ENCODE assay signal across 9 cellular contexts in genomic region chr16:87203060-87203656, GRCh38.
A peak's percentile ranks its signal among the peaks of the same experiment; 100 is the strongest.
DNase-seq lines count a peak whose midpoint lies in the region; ATAC-seq and TF ChIP-seq lines count a peak whose summit lies in the region.
"Had no signal": no experiment of that assay in that cellular context is flagged by ENCODE, and none has a peak within 500 bp of the region (broad histone marks: within the 10 kb centered on the region; RNA-seq: fewer than 3 reads in every experiment).

No MANE protein-coding gene starts in this region.

- peaks cover 3% of the 10 kb centered on the region for H3K4me1 Mint-ChIP-seq in activated T-helper 2 cell treated with anti-CD3 and anti-CD28 coated beads, Interferon-gamma antibody, Interleukin-2, Interleukin-4, amounts not matched to agents 10 μg/mL and 5 μg/mL and 100 μg/mL, durations not matched to agents 14 hours and 24 hours and 36 hours (ENCODE audit: low read depth)
- H3K4me1 Mint-ChIP-seq: naive B cell had no signal

- no peak overlapping the region for H3K27ac Mint-ChIP-seq in activated T-helper 2 cell treated with anti-CD3 and anti-CD28 coated beads, Interferon-gamma antibody, Interleukin-2, Interleukin-4, amounts not matched to agents 10 μg/mL and 5 μg/mL and 100 μg/mL, durations not matched to agents 14 hours and 24 hours and 36 hours
- H3K27ac Mint-ChIP-seq: naive B cell had no signal

- no peaks in the 10 kb centered on the region for H3K36me3 ChIP-seq in NT2/D1 (ENCODE audit: insufficient read depth, insufficient read length, low read length)

- H3K9me3 ChIP-seq in NT2/D1 (ENCODE audit: insufficient read depth, low read length): no peaks in the 10 kb centered on the region

- H3K27me3 Mint-ChIP-seq in activated T-helper 2 cell treated with anti-CD3 and anti-CD28 coated beads, Interferon-gamma antibody, Interleukin-2, Interleukin-4, amounts not matched to agents 10 μg/mL and 5 μg/mL and 100 μg/mL, durations not matched to agents 14 hours and 24 hours and 36 hours (ENCODE audit: low read depth): peaks cover 6% of the 10 kb centered on the region

- no peak overlapping the region for H3K4me3 Mint-ChIP-seq in activated T-helper 2 cell treated with anti-CD3 and anti-CD28 coated beads, Interferon-gamma antibody, Interleukin-2, Interleukin-4, amounts not matched to agents 10 μg/mL and 5 μg/mL and 100 μg/mL, durations not matched to agents 14 hours and 24 hours and 36 hours (ENCODE audit: low read depth)

- DNase-seq in AML-193 (lab: John Stamatoyannopoulos, UW): peak; percentile 17 to 63
- peak; percentile 80 for DNase-seq in GM20000 (ENCODE audit: low spot score)
- peak; percentile 82 for DNase-seq in NT2/D1 (ENCODE audit: low read depth, low spot score)
- DNase-seq in activated T-helper 2 cell treated with anti-CD3 and anti-CD28 coated beads, Interferon-gamma antibody, Interleukin-2, Interleukin-4, amounts not matched to agents 10 μg/mL and 5 μg/mL and 100 μg/mL, durations not matched to agents 14 hours and 24 hours and 36 hours (ENCODE audit: low spot score): peak; percentile 47
- peak in 39 of 42 donors; percentile 22 to 78 (median 48) for DNase-seq in head of caudate nucleus
- peak; percentile 17 for DNase-seq in retinal pigment epithelial cell (ENCODE audit: low read depth)
- DNase-seq: naive B cell had no signal

- TF ChIP-seq CTCF in GM20000 (IDR thresholded peaks at IDR 0.05; ENCODE audit: extremely low read depth, missing control alignments): peak; percentile 47
- peak; percentile 100 for TF ChIP-seq CTCF in retinal pigment epithelial cell (conservative IDR thresholded peaks at IDR 0.05; ENCODE audit: low read depth, low read length)

- no peaks in the 10 kb centered on the region for H3K9me3 Mint-ChIP-seq in activated T-helper 2 cell treated with anti-CD3 and anti-CD28 coated beads, Interferon-gamma antibody, Interleukin-2, Interleukin-4, amounts not matched to agents 10 μg/mL and 5 μg/mL and 100 μg/mL, durations not matched to agents 14 hours and 24 hours and 36 hours

- no peaks in the 10 kb centered on the region for H3K36me3 Mint-ChIP-seq in activated T-helper 2 cell treated with anti-CD3 and anti-CD28 coated beads, Interferon-gamma antibody, Interleukin-2, Interleukin-4, amounts not matched to agents 10 μg/mL and 5 μg/mL and 100 μg/mL, durations not matched to agents 14 hours and 24 hours and 36 hours (ENCODE audit: low read depth)
- H3K36me3 Mint-ChIP-seq: naive B cell had no signal

- H3K4me1 ChIP-seq in NT2/D1 (ENCODE audit: insufficient read depth, insufficient read length): peaks cover 8% of the 10 kb centered on the region

- no peaks in the 10 kb centered on the region for H3K27me3 ChIP-seq in NT2/D1 (ENCODE audit: insufficient read depth, insufficient read length)

- intact Hi-C loops in activated T-helper 2 cell treated with anti-CD3 and anti-CD28 coated beads, Interferon-gamma antibody, Interleukin-2, Interleukin-4, amounts not matched to agents 10 μg/mL and 5 μg/mL and 100 μg/mL, durations not matched to agents 14 hours and 24 hours and 36 hours (cut with micrococcal nuclease): loop anchor here (1.0 kb wide), 1 partner anchor 75 kb away; no protein-coding TSS in a partner anchor
- intact Hi-C loops in head of caudate nucleus (cut with DNase I): no loop called here

- no peak overlapping the region for H3K9ac ChIP-seq in NT2/D1 (ENCODE audit: insufficient read length, low read depth)

- H3K4me3 ChIP-seq in NT2/D1 (ENCODE audit: insufficient read length, low read depth): no peak overlapping the region
- no peak overlapping the region for H3K4me3 ChIP-seq in retinal pigment epithelial cell (ENCODE audit: low read length)

- ATAC-seq in GM18517 (IDR thresholded peaks at IDR 0.05; ENCODE audit: unreplicated experiment) (no peak), HG02852 (IDR thresholded peaks at IDR 0.05; ENCODE audit: unreplicated experiment) (no peak)

Comparison
In these comparisons a context has a peak if more than half of its experiments do, and no peak if none do; other contexts are left out.
1. DNase-seq: peak in every context shown above with its lines; median percentile 82 in NT2/D1; 80 in GM20000; 48 in head of caudate nucleus; 47 in activated T-helper 2 cell treated with anti-CD3 and anti-CD28 coated beads, Interferon-gamma antibody, Interleukin-2, Interleukin-4, amounts not matched to agents 10 μg/mL and 5 μg/mL and 100 μg/mL, durations not matched to agents 14 hours and 24 hours and 36 hours; 40 in AML-193; 17 in retinal pigment epithelial cell.